ENCODE assay signal across 8 cellular contexts in the genomic region with DNA sequence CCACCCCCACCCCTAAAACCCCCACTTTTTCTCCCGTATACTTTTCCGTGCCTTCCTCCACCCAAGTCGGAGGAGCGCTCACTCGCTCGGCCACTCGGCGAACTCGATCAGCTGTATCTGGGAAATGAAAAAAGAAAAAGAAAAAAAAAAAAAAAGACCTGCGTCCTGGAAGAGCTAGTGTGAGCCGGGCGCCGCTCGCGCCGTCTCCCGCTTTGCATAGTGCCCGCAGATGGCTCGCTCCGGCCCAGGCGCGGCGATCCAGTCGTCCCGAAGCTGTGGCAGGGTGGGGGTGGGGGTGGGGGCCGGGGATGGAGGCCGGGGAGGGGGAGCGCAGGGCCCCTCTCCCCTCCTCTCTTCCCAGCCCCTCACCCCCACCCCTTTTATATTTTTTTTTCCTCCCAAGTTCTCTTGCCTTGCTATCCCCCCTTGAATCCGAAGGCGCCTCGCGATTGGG. TPM values are rescaled to one million over a fixed set of nuclear protein-coding genes. Genes with fewer than 3 reads are reported as not detected.
DNase-seq lines count a peak whose midpoint lies in the region; ATAC-seq and TF ChIP-seq lines count a peak whose summit lies in the region.
"Had no signal": no experiment of that assay in that cellular context is flagged by ENCODE, and none has a peak within 500 bp of the region (broad histone marks: within the 10 kb centered on the region; RNA-seq: fewer than 3 reads in every experiment).

No MANE protein-coding gene starts in this region.

- peaks cover 3% of the 10 kb centered on the region for H3K79me1 ChIP-seq in neuronal stem cell (ENCODE audit: low read depth, low read length)

- no peak overlapping the region for H2BK5ac ChIP-seq in neuronal stem cell (ENCODE audit: low read length)

- H2BK12ac ChIP-seq in neuronal stem cell (ENCODE audit: low read length): no peak overlapping the region

- no peak overlapping the region for H4K91ac ChIP-seq in neuronal stem cell (ENCODE audit: low read depth, low read length, poor library complexity)

- H3K4me3 ChIP-seq in PC-3 (ENCODE audit: low read length): peak overlapping the region; percentile 70
- H3K4me3 ChIP-seq in neuronal stem cell (ENCODE audit: low read length in 2 of 2): peak overlapping the region; percentile 49 to 70

- H3K79me2 ChIP-seq in PC-3 (ENCODE audit: low read length): no peaks in the 10 kb centered on the region

- H3K4me2 ChIP-seq in PC-3 (ENCODE audit: low read length) (peak overlapping the region; percentile 90), neuronal stem cell (ENCODE audit: insufficient read depth, low read length, poor library complexity, severe bottlenecking) (peak overlapping the region; percentile 90)

- H3K14ac ChIP-seq in neuronal stem cell (ENCODE audit: low read length): no peak overlapping the region

- no peak overlapping the region for H3K18ac ChIP-seq in neuronal stem cell (ENCODE audit: low read length)

- no peaks in the 10 kb centered on the region for H4K20me1 ChIP-seq in PC-3 (ENCODE audit: low read length)

- no peak overlapping the region for H3K27ac ChIP-seq in PC-3 (ENCODE audit: low read length)
- no peak overlapping the region for H3K27ac ChIP-seq in neuronal stem cell (replicated peaks; ENCODE audit: low read length)

- no peak overlapping the region for H2BK15ac ChIP-seq in neuronal stem cell (ENCODE audit: low read length)

- no peak overlapping the region for H3K23ac ChIP-seq in neuronal stem cell (ENCODE audit: low read depth, low read length, poor library complexity)

- ATAC-seq in GM18505 (IDR thresholded peaks at IDR 0.05; ENCODE audit: unreplicated experiment) (peak; percentile 16), HG02571 (IDR thresholded peaks at IDR 0.05; ENCODE audit: unreplicated experiment) (peak; percentile 49), PC-3 (peak; percentile 32), esophagus mucosa (peak; percentile 37)

- no peaks in the 10 kb centered on the region for H3K9me2 ChIP-seq in PC-3 (replicated peaks; ENCODE audit: low read length)

- H4K8ac ChIP-seq in neuronal stem cell (ENCODE audit: low read depth, low read length): no peak overlapping the region

- DNase-seq in PC-3: peak; percentile 30
- no peak for DNase-seq in neuronal stem cell (ENCODE audit: low spot score)
- DNase-seq in stimulated activated CD4-positive, alpha-beta T cell treated with anti-CD3 and anti-CD28 coated beads, Interleukin-1b, Interleukin-23, amount 100 ng/mL, for 48 hours: no peak
- no peak for DNase-seq in stimulated activated CD4-positive, alpha-beta T cell treated with anti-CD3 and anti-CD28 coated beads, Interleukin-12 subunit alpha, Interleukin-12 subunit beta, amount 100 ng/mL, for 4 hours

- H3K9me3 ChIP-seq in PC-3 (ENCODE audit: low read length): no peaks in the 10 kb centered on the region
- H3K9me3 ChIP-seq in neuronal stem cell (replicated peaks in 1 of 2; ENCODE audit: control insufficient read depth in 2 of 2, insufficient read depth in 1 of 2, low read depth in 1 of 2, low read length in 2 of 2): no peaks in the 10 kb centered on the region

- CTCF ChIA-PET in PC-3 (lab: Charles Lee): interaction anchor here (0.6 kb wide), 2 partner anchors 136 to 594 kb away, joined by 4 to 10 read pairs; no protein-coding TSS in a partner anchor

- peaks cover 94% of the 10 kb centered on the region for H3K27me3 ChIP-seq in PC-3 (ENCODE audit: low read length)
- H3K27me3 ChIP-seq in neuronal stem cell (ENCODE audit: control insufficient read depth in 3 of 3, insufficient read depth in 3 of 3, low read depth in 1 of 3, low read length in 3 of 3): peaks cover 12 to 54% (median 47%) of the 10 kb centered on the region in 3 experiments

- H3K9ac ChIP-seq in PC-3 (ENCODE audit: low read length): no peak overlapping the region
- H3K9ac ChIP-seq in neuronal stem cell (ENCODE audit: low read depth, low read length, poor library complexity): no peak overlapping the region

- H3K36me3 ChIP-seq in PC-3 (ENCODE audit: low read depth, low read length): no peaks in the 10 kb centered on the region
- no peaks in the 10 kb centered on the region for H3K36me3 ChIP-seq in neuronal stem cell (replicated peaks in 1 of 2; ENCODE audit: control insufficient read depth in 2 of 2, insufficient read depth in 2 of 2, low read length in 2 of 2)

- no CpG with 5 or more reads among the region's 32 CpGs for WGBS in neuronal stem cell (ENCODE audit: extremely low coverage in 2 of 2, insufficient read length in 2 of 2, insufficient replicate concordance in 1 of 2), 2 donors

- H3K4me1 ChIP-seq in PC-3 (ENCODE audit: insufficient read depth, low read length) (no peaks in the 10 kb centered on the region), neuronal stem cell (ENCODE audit: control insufficient read depth in 2 of 2, insufficient read depth in 1 of 2, low read depth in 1 of 2, low read length in 2 of 2) (peaks cover 30 to 35% of the 10 kb centered on the region in 2 donors)

- TF ChIP-seq POLR2A in GM18505 (IDR thresholded peaks at IDR 0.05; ENCODE audit: borderline replicate concordance, extremely low read depth, insufficient read depth, insufficient read length): no peak

- H3F3A ChIP-seq in PC-3 (ENCODE audit: low read length, unreplicated experiment): no peaks in the 10 kb centered on the region

- POLR2A ChIA-PET in PC-3 (lab: Charles Lee; ENCODE audit: unreplicated experiment): interaction anchor here (0.7 kb wide), 2 partner anchors 15 to 203 kb away, joined by 4 to 6 read pairs; no protein-coding TSS in a partner anchor

- no peak for TF ChIP-seq CTCF in PC-3 (conservative IDR thresholded peaks at IDR 0.05; ENCODE audit: low read depth, low read length)

- no peak overlapping the region for H3K4ac ChIP-seq in neuronal stem cell (ENCODE audit: low read length)

- H2BK120ac ChIP-seq in neuronal stem cell (ENCODE audit: low read depth, low read length): no peak overlapping the region

- no TSS peak for BruUV-seq in PC-3 (replicated peaks; lab: Mats Ljungman, UMichigan)

- no peak overlapping the region for H2AK5ac ChIP-seq in neuronal stem cell (ENCODE audit: low read depth, low read length)

- intact Hi-C loops in PC-3 (cut with micrococcal nuclease): loop anchor here (2.0 to 10.0 kb wide), 3 partner anchors 115 to 743 kb away; no protein-coding TSS in a partner anchor

- H2AFZ ChIP-seq in PC-3 (ENCODE audit: low read length) (peak overlapping the region; percentile 85), neuronal stem cell (ENCODE audit: low read length) (peak overlapping the region; percentile 92)

RNA-seq across cellular contexts. Expression of a gene that starts 0.3 kb away (rescaled TPM):
- total RNA-seq in PC-3 (2014; rRNA removed): 0.12 TPM in 1 of 2 replicates, not detected in the other
- total RNA-seq in esophagus mucosa: 0.88 TPM
- 2.1 TPM for polyA plus RNA-seq in neuronal stem cell (2013, experiment 1 of 2)
- polyA plus RNA-seq in neuronal stem cell (2013, experiment 2 of 2): 2.3 TPM
- total RNA-seq: activated CD8-positive, alpha-beta memory T cell treated with anti-CD3 and anti-CD28 coated beads for 36 hours had no signal
